1 cellular context compared by ENCODE assay signal in the genomic region with DNA sequence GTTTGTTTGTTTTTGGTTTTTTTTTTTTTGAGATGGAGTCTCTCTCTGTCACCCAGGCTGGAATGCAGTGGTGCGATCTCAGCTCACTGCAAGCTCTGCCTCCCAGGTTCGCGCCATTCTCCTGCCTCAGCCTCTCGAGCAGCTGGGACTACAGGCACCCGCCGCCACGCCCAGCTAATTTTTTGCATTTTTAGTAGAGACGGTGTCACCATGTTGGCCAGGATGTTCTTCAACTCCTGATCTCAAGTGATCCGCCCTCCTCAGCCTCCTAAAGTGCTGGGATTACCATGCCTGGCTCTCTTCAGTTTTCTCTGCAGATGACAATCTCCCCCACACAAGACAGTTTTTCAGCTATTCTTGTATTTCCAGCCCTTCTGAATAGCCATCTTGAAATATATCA.
A peak's percentile ranks its signal among the peaks of the same experiment; 100 is the strongest.
TF ChIP-seq lines count a peak whose summit lies in the region.

No MANE protein-coding gene starts in this region.

TF ChIP-seq in HepG2, 621 proteins besides CTCF, POLR2A, EP300 and RAD21:
- TF ChIP-seq, protein P1, sequence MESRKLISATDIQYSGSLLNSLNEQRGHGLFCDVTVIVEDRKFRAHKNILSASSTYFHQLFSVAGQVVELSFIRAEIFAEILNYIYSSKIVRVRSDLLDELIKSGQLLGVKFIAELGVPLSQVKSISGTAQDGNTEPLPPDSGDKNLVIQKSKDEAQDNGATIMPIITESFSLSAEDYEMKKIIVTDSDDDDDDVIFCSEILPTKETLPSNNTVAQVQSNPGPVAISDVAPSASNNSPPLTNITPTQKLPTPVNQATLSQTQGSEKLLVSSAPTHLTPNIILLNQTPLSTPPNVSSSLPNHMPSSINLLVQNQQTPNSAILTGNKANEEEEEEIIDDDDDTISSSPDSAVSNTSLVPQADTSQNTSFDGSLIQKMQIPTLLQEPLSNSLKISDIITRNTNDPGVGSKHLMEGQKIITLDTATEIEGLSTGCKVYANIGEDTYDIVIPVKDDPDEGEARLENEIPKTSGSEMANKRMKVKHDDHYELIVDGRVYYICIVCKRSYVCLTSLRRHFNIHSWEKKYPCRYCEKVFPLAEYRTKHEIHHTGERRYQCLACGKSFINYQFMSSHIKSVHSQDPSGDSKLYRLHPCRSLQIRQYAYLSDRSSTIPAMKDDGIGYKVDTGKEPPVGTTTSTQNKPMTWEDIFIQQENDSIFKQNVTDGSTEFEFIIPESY (CRISPR knock-in tag; IDR thresholded peaks at IDR 0.05) = peak; percentile 49; the same call in 1 of the 2 replicates
